1 cellular context compared by ENCODE assay signal in genomic region chrX:107721966-107722707, GRCh38.
TF ChIP-seq lines count a peak whose summit lies in the region.

No MANE protein-coding gene starts in this region.

TF ChIP-seq in HepG2, 621 proteins besides CTCF, POLR2A, EP300 and RAD21:
- TF ChIP-seq MAFK (conservative IDR thresholded peaks at IDR 0.05 in 1 of 2, IDR thresholded peaks at IDR 0.05 in 1 of 2; ENCODE audit: low read length in 2 of 2) = peak in 1 of 2 experiments; percentile 36; a peak in 1 of 4 replicates
- TF ChIP-seq, protein P1, sequence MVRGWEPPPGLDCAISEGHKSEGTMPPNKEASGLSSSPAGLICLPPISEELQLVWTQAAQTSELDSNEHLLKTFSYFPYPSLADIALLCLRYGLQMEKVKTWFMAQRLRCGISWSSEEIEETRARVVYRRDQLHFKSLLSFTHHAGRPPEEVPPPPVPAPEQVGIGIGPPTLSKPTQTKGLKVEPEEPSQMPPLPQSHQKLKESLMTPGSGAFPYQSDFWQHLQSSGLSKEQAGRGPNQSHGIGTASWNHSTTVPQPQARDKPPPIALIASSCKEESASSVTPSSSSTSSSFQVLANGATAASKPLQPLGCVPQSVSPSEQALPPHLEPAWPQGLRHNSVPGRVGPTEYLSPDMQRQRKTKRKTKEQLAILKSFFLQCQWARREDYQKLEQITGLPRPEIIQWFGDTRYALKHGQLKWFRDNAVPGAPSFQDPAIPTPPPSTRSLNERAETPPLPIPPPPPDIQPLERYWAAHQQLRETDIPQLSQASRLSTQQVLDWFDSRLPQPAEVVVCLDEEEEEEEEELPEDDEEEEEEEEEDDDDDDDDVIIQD (CRISPR knock-in tag; IDR thresholded peaks at IDR 0.05; ENCODE audit: low read depth) = no peak
